In genomic region chr20:14523090-14523489, GRCh38 we compare ENCODE assay signal across 17 cellular contexts.
"Had no signal": no experiment of that assay in that cellular context is flagged by ENCODE, and none has a peak within 500 bp of the region (broad histone marks: within the 10 kb centered on the region; RNA-seq: fewer than 3 reads in every experiment).

No MANE protein-coding gene starts in this region.

- ATAC-seq: activated CD4-positive, alpha-beta T cell treated with anti-CD3 and anti-CD28 coated beads for 36 hours; activated naive CD4-positive, alpha-beta T cell treated with anti-CD3 and anti-CD28 coated beads, Interleukin-2, amount 50 U/mL, for 72 hours; natural killer cell treated with Interleukin-12 subunit alpha and Interleukin-12 subunit beta and Interleukin-15 and Interleukin-18, amount 100 ng/mL, for 72 hours had no signal

- H3K36me3 ChIP-seq: tibial nerve, WERI-Rb-1 had no signal

- H3K27me3 ChIP-seq: tibial nerve had no signal

- H3K4me3 Mint-ChIP-seq: activated CD4-positive, alpha-beta memory T cell treated with anti-CD3 and anti-CD28 coated beads, Interleukin-2, amount 10 ng/mL, durations not matched to agents 7 days and 5 days; activated CD4-positive, alpha-beta T cell treated with anti-CD3 and anti-CD28 coated beads for 36 hours; activated T-cell treated with anti-CD3 and anti-CD28 coated beads, Interleukin-2, amount 50 U/mL, for 24 hours; brain; natural killer cell treated with Interleukin-12 subunit alpha and Interleukin-12 subunit beta and Interleukin-15 and Interleukin-18, amount 100 ng/mL, for 72 hours had no signal

- H3K9me3 ChIP-seq: tibial nerve had no signal

- H3K27ac ChIP-seq: tibial nerve, WERI-Rb-1 had no signal

- H3K27me3 Mint-ChIP-seq: activated CD4-positive, alpha-beta memory T cell treated with anti-CD3 and anti-CD28 coated beads, Interleukin-2, amount 10 ng/mL, durations not matched to agents 7 days and 5 days; activated CD4-positive, alpha-beta T cell treated with anti-CD3 and anti-CD28 coated beads for 36 hours; activated T-cell treated with anti-CD3 and anti-CD28 coated beads, Interleukin-2, amount 50 U/mL, for 24 hours; natural killer cell treated with Interleukin-12 subunit alpha and Interleukin-12 subunit beta and Interleukin-15 and Interleukin-18, amount 100 ng/mL, for 72 hours had no signal

- H3K27ac Mint-ChIP-seq: activated CD4-positive, alpha-beta memory T cell treated with anti-CD3 and anti-CD28 coated beads, Interleukin-2, amount 10 ng/mL, durations not matched to agents 7 days and 5 days; activated CD4-positive, alpha-beta T cell treated with anti-CD3 and anti-CD28 coated beads for 36 hours; activated naive CD4-positive, alpha-beta T cell treated with anti-CD3 and anti-CD28 coated beads, Interleukin-2, amount 50 U/mL, for 72 hours; activated T-cell treated with anti-CD3 and anti-CD28 coated beads, Interleukin-2, amount 50 U/mL, for 24 hours; brain; natural killer cell treated with Interleukin-12 subunit alpha and Interleukin-12 subunit beta and Interleukin-15 and Interleukin-18, amount 100 ng/mL, for 72 hours had no signal

- H3K36me3 Mint-ChIP-seq: brain had no signal

- H3K4me1 Mint-ChIP-seq: activated CD4-positive, alpha-beta memory T cell treated with anti-CD3 and anti-CD28 coated beads, Interleukin-2, amount 10 ng/mL, durations not matched to agents 7 days and 5 days; activated CD4-positive, alpha-beta T cell treated with anti-CD3 and anti-CD28 coated beads for 36 hours had no signal

- DNase-seq: activated CD4-positive, alpha-beta memory T cell treated with anti-CD3 and anti-CD28 coated beads, Interleukin-2, amount 10 ng/mL, durations not matched to agents 7 days and 5 days; activated CD4-positive, alpha-beta T cell treated with anti-CD3 and anti-CD28 coated beads for 36 hours; activated effector memory CD4-positive, alpha-beta T cell treated with anti-CD3 and anti-CD28 coated beads, Interleukin-2, amount 50 U/mL, for 16 hours; activated T-cell treated with anti-CD3 and anti-CD28 coated beads, Interleukin-2, amount 50 U/mL, for 24 hours; amygdala; effector CD8-positive, alpha-beta T cell; hippocampal formation; kidney glomerular epithelial cell; stimulated activated CD4-positive, alpha-beta T cell treated with anti-CD3 and anti-CD28 coated beads, Interleukin-15, amount 100 ng/mL, for 24 hours; stimulated activated CD4-positive, alpha-beta T cell treated with anti-CD3 and anti-CD28 coated beads, Interleukin-4, amount 100 ng/mL, for 1 hour; stimulated activated naive CD4-positive, alpha-beta T cell; WERI-Rb-1 had no signal

- H3K4me3 ChIP-seq: skin epidermis, tibial nerve had no signal

- H3K4me1 ChIP-seq: tibial nerve had no signal
